ENCODE assay signal across 8 cellular contexts in the genomic region with DNA sequence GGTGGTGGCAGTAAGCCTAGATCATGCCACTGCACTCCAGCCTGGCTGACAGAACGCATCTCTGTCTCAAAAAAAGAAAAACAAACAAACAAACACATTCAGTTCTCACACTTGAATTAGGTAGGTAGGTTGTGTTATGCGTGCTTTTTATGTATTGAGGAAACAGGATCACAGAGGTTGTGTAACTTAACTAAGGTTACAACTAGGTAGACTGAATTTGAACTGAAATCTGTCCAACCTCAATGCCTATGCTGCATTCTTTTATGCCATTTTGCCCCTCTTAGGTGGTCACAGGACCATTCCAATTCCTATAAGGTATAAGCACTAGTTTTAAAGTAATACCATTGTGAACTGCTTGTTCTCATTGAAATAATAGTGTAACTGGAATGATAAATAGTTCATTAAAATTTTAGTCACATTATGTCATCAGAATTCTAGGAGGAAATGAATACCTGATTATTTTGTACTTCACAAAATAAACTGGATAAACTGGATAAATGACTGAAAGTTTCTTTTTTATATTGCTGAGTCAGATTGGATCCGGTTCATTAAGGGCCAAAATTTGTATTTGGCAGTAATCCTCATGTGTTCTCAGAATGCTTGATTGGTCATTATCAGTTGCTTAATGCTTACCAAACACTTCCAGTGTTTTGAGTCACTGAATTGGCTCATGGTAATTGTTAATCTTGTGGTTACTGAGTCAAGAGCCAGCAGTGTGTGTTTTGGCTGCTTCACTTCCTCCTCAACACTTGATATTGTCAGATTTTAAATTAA. TPM values are rescaled to one million over a fixed set of nuclear protein-coding genes. Genes with fewer than 3 reads are reported as not detected.
DNase-seq lines count a peak whose midpoint lies in the region; ATAC-seq and TF ChIP-seq lines count a peak whose summit lies in the region.

No MANE protein-coding gene starts in this region.

- no peaks in the 10 kb centered on the region for H3K27me3 Mint-ChIP-seq in endodermal cell (ENCODE audit: insufficient read depth)
- H3K27me3 Mint-ChIP-seq in nephron progenitor cell (ENCODE audit: low read depth, poor library complexity), result no peaks in the 10 kb centered on the region

- WGBS in endodermal cell (ENCODE audit: insufficient coverage in 1 of 2, insufficient read length in 1 of 2), 2 experiments, result 82 to 88% methylated on average over 1 to 3 of the region's 3 CpGs

- peak overlapping the region; percentile 13 for H3K9ac ChIP-seq in endodermal cell (ENCODE audit: extremely low read depth, low read length, poor library complexity, severe bottlenecking)

- H3K9me3 Mint-ChIP-seq in endodermal cell (no peaks in the 10 kb centered on the region), nephron progenitor cell (peaks cover 4% of the 10 kb centered on the region)

- DNase-seq in A673 (ENCODE audit: low spot score), result peak; percentile 81
- peak; percentile 67 for DNase-seq in GM13976 (ENCODE audit: low spot score)
- DNase-seq in RWPE2 (ENCODE audit: low spot score), result no peak
- no peak for DNase-seq in endodermal cell
- peak; percentile 77 for DNase-seq in myocyte (ENCODE audit: low read depth)
- no peak for DNase-seq in nephron progenitor cell
- DNase-seq in activated gamma-delta T cell treated with Interleukin-2 at 50 U/mL for 16 hours, result no peak

- intact Hi-C loops in A673 (cut with micrococcal nuclease; ENCODE audit: unreplicated experiment), result no loop called here

- peaks cover 25% of the 10 kb centered on the region for H3K36me3 Mint-ChIP-seq in endodermal cell (ENCODE audit: low read depth)
- peaks cover 27% of the 10 kb centered on the region for H3K36me3 Mint-ChIP-seq in nephron progenitor cell (ENCODE audit: low read depth)

- H3K27me3 ChIP-seq in A673 (replicated peaks; ENCODE audit: insufficient read depth, low read depth, low read length, poor library complexity), result no peaks in the 10 kb centered on the region
- H3K27me3 ChIP-seq in RWPE2 (ENCODE audit: insufficient read depth, poor library complexity, severe bottlenecking), result no peaks in the 10 kb centered on the region
- no peaks in the 10 kb centered on the region for H3K27me3 ChIP-seq in endodermal cell (ENCODE audit: control insufficient read depth, insufficient read depth, low read length, poor library complexity, severe bottlenecking)

- H3K4me3 Mint-ChIP-seq in endodermal cell, result no peak overlapping the region
- H3K4me3 Mint-ChIP-seq in nephron progenitor cell, result no peak overlapping the region

- H3K4me3 ChIP-seq in A673 (ENCODE audit: low read depth, low read length, poor library complexity, severe bottlenecking) (no peak overlapping the region), RWPE2 (ENCODE audit: severe bottlenecking) (no peak overlapping the region), endodermal cell (ENCODE audit: low read length) (peak overlapping the region; percentile 70)

- peak overlapping the region; percentile 58 for H3K27ac ChIP-seq in A673 (ENCODE audit: low read depth, low read length, poor library complexity, severe bottlenecking)
- H3K27ac ChIP-seq in RWPE2 (ENCODE audit: poor library complexity, severe bottlenecking), result peak overlapping the region; percentile 96
- no peak overlapping the region for H3K27ac ChIP-seq in endodermal cell (ENCODE audit: low read depth, low read length)

- H3K36me3 ChIP-seq in A673 (ENCODE audit: insufficient read depth, low read length, poor library complexity, severe bottlenecking), result peaks cover 3% of the 10 kb centered on the region
- peaks cover 52% of the 10 kb centered on the region for H3K36me3 ChIP-seq in RWPE2 (ENCODE audit: low read depth)
- peaks cover 31% of the 10 kb centered on the region for H3K36me3 ChIP-seq in endodermal cell (ENCODE audit: control insufficient read depth, insufficient read depth, low read length)

- CTCF ChIA-PET in A673 (lab: Charles Lee), result no interaction called here

- ATAC-seq in HG03432 (IDR thresholded peaks at IDR 0.05; ENCODE audit: unreplicated experiment) (peak; percentile 72), RWPE2 (ENCODE audit: low read depth) (peak; percentile 92)

- POLR2A ChIA-PET in A673 (lab: Charles Lee; ENCODE audit: low non-redundant PET), result no interaction called here

- BruUV-seq in A673 (replicated peaks; lab: Mats Ljungman, UMichigan), result no TSS peak

- H3K4me1 ChIP-seq in A673 (ENCODE audit: insufficient read depth, low read length, poor library complexity, severe bottlenecking), result peaks cover 15% of the 10 kb centered on the region
- H3K4me1 ChIP-seq in RWPE2 (ENCODE audit: insufficient read depth, poor library complexity, severe bottlenecking), result peaks cover 34% of the 10 kb centered on the region
- H3K4me1 ChIP-seq in endodermal cell (ENCODE audit: control insufficient read depth, insufficient read depth, low read length), result peaks cover 4% of the 10 kb centered on the region

- peak overlapping the region; percentile 64 for H3K27ac Mint-ChIP-seq in endodermal cell
- H3K27ac Mint-ChIP-seq in nephron progenitor cell, result no peak overlapping the region

- in situ Hi-C loops in GM13976 (cut with MboI; ENCODE audit: low sequenced_read_pairs, unreplicated experiment), result loop anchor here (5.0 kb wide), 1 partner anchor 51 kb away; no protein-coding TSS in a partner anchor

- no peaks in the 10 kb centered on the region for H3K9me3 ChIP-seq in A673 (ENCODE audit: low read depth, low read length, poor library complexity, severe bottlenecking)
- no peaks in the 10 kb centered on the region for H3K9me3 ChIP-seq in RWPE2 (ENCODE audit: severe bottlenecking)
- peaks cover 4% of the 10 kb centered on the region for H3K9me3 ChIP-seq in endodermal cell (ENCODE audit: control insufficient read depth, low read length)

- TF ChIP-seq CTCF in A673 (conservative IDR thresholded peaks at IDR 0.05; ENCODE audit: low read depth, low read length), result no peak
- TF ChIP-seq CTCF in GM13976 (IDR thresholded peaks at IDR 0.05; ENCODE audit: borderline replicate concordance, control extremely low read depth, extremely low read depth, insufficient read depth, missing control alignments), result no peak
- no peak for TF ChIP-seq CTCF in RWPE2 (IDR thresholded peaks at IDR 0.05; ENCODE audit: poor library complexity, severe bottlenecking)
- TF ChIP-seq CTCF in endodermal cell (conservative IDR thresholded peaks at IDR 0.05), result no peak
- no peak for TF ChIP-seq CTCF in nephron progenitor cell (IDR thresholded peaks at IDR 0.05)

- H3K4me1 Mint-ChIP-seq in endodermal cell (peaks cover 22% of the 10 kb centered on the region), nephron progenitor cell (peaks cover 5% of the 10 kb centered on the region)

RNA-seq across cellular contexts. Expression of a gene that starts 7.1 kb away (rescaled TPM):
- total RNA-seq in A673 (2021), result 35.9 and 36.0 TPM in 2 replicates
- total RNA-seq in endodermal cell, result 10 to 100 TPM; 36.4 to 39.8 TPM
- polyA plus RNA-seq in endodermal cell (2013, experiment 1 of 2), result 37.1 TPM
- 37.3 TPM for polyA plus RNA-seq in endodermal cell (2013, experiment 2 of 2)
- 28.6 and 30.5 TPM in 2 replicates for total RNA-seq in myocyte
- 54.7 TPM for polyA plus RNA-seq in myocyte (2012)

RNA-seq across cellular contexts. Expression of a gene that starts 59.5 kb away (rescaled TPM):
- total RNA-seq in A673 (2021), result 37.9 and 39.6 TPM in 2 replicates
- total RNA-seq in endodermal cell, result 10 to 100 TPM; 35.0 to 37.0 TPM
- polyA plus RNA-seq in endodermal cell (2013, experiment 1 of 2), result 45.9 TPM
- polyA plus RNA-seq in endodermal cell (2013, experiment 2 of 2), result 40.1 TPM
- 32.1 and 36.9 TPM in 2 replicates for total RNA-seq in myocyte
- 26.4 TPM for polyA plus RNA-seq in myocyte (2012)

Comparison
In these comparisons a context has a peak if more than half of its experiments do, and no peak if none do; other contexts are left out.
1. DNase-seq: peak in A673 (single experiment), GM13976 (single experiment) and myocyte (single experiment); none in RWPE2 (single experiment), endodermal cell (single experiment), nephron progenitor cell (single experiment) and activated gamma-delta T cell treated with Interleukin-2 at 50 U/mL for 16 hours (single experiment).